1 cellular context compared by ENCODE assay signal in the genomic region with DNA sequence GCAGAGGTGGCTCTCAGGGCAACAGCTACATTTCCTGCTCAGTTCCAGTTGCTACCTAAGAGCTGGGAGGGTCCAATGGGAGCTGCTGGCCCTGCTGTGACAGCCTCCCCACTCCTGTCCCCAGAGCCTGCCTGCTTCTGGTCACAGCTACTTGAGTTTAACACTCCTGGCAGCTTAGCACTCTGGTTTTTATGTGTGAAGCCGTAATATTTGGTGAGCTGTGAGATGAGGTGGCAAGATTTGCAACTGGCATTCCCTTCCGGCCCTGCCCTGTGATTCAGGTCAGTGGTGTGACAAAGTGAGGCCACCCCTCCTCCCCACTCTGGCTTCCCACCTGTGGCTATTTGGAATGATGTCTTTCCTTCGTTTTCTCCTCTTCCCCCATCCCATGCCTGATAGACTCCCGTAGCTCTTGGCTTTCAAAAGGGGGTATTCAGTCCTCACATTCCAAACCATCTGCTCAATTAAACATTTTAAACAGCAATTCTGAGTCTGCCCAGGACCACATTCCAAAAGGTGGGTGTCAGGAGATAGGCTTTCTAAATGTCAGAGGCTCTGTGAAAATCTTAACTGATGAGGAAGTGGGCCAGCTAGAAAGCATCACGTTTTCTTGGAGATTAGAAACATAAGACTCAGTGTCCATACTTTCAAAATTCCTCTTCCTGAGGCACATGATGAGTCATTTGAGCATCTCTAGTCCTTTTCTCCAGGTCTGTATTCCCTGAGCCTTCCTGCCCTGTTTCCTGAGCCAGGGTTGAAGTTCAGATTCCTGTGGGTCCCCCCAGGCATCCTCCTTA.
A peak's percentile ranks its signal among the peaks of the same experiment; 100 is the strongest.
TF ChIP-seq lines count a peak whose summit lies in the region.

No MANE protein-coding gene starts in this region.

TF ChIP-seq in H1, 55 proteins besides CTCF, POLR2A, EP300 and RAD21 (continued from another document):
- TF ChIP-seq BACH1 (IDR thresholded peaks at IDR 0.05; ENCODE audit: low read length) (0 out of 2 replicates have a peak, but pooled peaks have one; percentile 5), TEAD4 (IDR thresholded peaks at IDR 0.05; ENCODE audit: low read depth, low read length) (no peak), SP1 (IDR thresholded peaks at IDR 0.05; ENCODE audit: low read depth, low read length) (peak; percentile 46)
- TF ChIP-seq, protein P1, sequence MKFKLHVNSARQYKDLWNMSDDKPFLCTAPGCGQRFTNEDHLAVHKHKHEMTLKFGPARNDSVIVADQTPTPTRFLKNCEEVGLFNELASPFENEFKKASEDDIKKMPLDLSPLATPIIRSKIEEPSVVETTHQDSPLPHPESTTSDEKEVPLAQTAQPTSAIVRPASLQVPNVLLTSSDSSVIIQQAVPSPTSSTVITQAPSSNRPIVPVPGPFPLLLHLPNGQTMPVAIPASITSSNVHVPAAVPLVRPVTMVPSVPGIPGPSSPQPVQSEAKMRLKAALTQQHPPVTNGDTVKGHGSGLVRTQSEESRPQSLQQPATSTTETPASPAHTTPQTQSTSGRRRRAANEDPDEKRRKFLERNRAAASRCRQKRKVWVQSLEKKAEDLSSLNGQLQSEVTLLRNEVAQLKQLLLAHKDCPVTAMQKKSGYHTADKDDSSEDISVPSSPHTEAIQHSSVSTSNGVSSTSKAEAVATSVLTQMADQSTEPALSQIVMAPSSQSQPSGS (IDR thresholded peaks at IDR 0.05; ENCODE audit: low read length) = no peak
